1 cellular context compared by ENCODE assay signal in the genomic region with DNA sequence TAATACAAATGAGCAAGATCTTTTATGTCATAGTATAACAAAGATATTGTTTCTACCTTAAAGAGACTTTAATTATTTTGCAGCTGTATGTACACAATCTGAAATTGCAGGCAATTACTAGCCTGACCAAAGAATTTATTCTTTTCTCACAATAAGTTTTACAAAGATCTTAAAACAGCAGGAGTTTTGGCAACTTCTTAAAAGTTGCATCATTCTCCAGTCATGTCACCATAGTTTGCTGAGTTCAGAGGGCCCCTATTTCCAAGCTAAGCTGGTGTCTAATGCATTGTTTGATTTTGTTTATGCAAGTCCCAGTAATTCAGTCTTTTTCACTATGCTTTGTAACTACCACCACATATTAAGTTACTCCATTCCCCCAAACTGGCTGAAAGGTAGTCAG.
A peak's percentile ranks its signal among the peaks of the same experiment; 100 is the strongest.
TF ChIP-seq lines count a peak whose summit lies in the region.

No MANE protein-coding gene starts in this region.

TF ChIP-seq in K562, 482 proteins besides CTCF, POLR2A, EP300 and RAD21 (continued from another document):
- TF ChIP-seq IRF9 (tag; IDR thresholded peaks at IDR 0.05) (peak; percentile 18; the same call in 1 of the 2 replicates), ATF3 (IDR thresholded peaks at IDR 0.05) (peak; percentile 80), ATF3 (CRISPR knock-in tag; conservative IDR thresholded peaks at IDR 0.05) (no peak), CEBPB (tag; IDR thresholded peaks at IDR 0.05) (peak; percentile 65), FOXM1 (IDR thresholded peaks at IDR 0.05; ENCODE audit: low read depth) (no peak), FOXM1 (CRISPR knock-in tag; IDR thresholded peaks at IDR 0.05; ENCODE audit: low read depth) (no peak), PKNOX1 (IDR thresholded peaks at IDR 0.05) (no peak), NR2C2 (CRISPR knock-in tag; IDR thresholded peaks at IDR 0.05) (no peak), NR2C2 (tag; IDR thresholded peaks at IDR 0.05) (peak; percentile 21; the same call in 1 of the 2 replicates), E2F6 (IDR thresholded peaks at IDR 0.05; ENCODE audit: borderline replicate concordance in 1 of 2, extremely low read depth in 1 of 2, insufficient read depth in 1 of 2, insufficient read length in 1 of 2, low read depth in 1 of 2, low read length in 1 of 2, poor library complexity in 1 of 2, severe bottlenecking in 1 of 2) (no peak), CEBPG (CRISPR knock-in tag; IDR thresholded peaks at IDR 0.05) (peak; percentile 52; the same call in 1 of the 2 replicates), CEBPG (tag; conservative IDR thresholded peaks at IDR 0.05 in 1 of 2, IDR thresholded peaks at IDR 0.05 in 1 of 2) (peak; percentile 87 to 92)
- TF ChIP-seq, protein P1, sequence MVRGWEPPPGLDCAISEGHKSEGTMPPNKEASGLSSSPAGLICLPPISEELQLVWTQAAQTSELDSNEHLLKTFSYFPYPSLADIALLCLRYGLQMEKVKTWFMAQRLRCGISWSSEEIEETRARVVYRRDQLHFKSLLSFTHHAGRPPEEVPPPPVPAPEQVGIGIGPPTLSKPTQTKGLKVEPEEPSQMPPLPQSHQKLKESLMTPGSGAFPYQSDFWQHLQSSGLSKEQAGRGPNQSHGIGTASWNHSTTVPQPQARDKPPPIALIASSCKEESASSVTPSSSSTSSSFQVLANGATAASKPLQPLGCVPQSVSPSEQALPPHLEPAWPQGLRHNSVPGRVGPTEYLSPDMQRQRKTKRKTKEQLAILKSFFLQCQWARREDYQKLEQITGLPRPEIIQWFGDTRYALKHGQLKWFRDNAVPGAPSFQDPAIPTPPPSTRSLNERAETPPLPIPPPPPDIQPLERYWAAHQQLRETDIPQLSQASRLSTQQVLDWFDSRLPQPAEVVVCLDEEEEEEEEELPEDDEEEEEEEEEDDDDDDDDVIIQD (CRISPR knock-in tag; IDR thresholded peaks at IDR 0.05), result no peak
- TF ChIP-seq, protein P2, sequence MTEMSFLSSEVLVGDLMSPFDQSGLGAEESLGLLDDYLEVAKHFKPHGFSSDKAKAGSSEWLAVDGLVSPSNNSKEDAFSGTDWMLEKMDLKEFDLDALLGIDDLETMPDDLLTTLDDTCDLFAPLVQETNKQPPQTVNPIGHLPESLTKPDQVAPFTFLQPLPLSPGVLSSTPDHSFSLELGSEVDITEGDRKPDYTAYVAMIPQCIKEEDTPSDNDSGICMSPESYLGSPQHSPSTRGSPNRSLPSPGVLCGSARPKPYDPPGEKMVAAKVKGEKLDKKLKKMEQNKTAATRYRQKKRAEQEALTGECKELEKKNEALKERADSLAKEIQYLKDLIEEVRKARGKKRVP (CRISPR knock-in tag; IDR thresholded peaks at IDR 0.05), result peak; percentile 75; the same call in 1 of the 2 replicates
